Comparison of ENCODE assay signal across 8 cellular contexts in genomic region chr6:156777577-156777865, GRCh38. TPM values are rescaled to one million over a fixed set of nuclear protein-coding genes. Genes with fewer than 3 reads are reported as not detected.
DNase-seq lines count a peak whose midpoint lies in the region; ATAC-seq and TF ChIP-seq lines count a peak whose summit lies in the region.

No MANE protein-coding gene starts in this region.

- H3K4me3 ChIP-seq in GM06990 (replicated peaks; ENCODE audit: low read depth, low read length) (peak overlapping the region; percentile 74), LNCaP clone FGC (ENCODE audit: low read depth, low read length) (peak overlapping the region; percentile 63), parathyroid adenoma (ENCODE audit: low read depth, low read length) (peak overlapping the region; percentile 77)

- H2AFZ ChIP-seq in parathyroid adenoma: peak overlapping the region; percentile 89

- peaks cover 19% of the 10 kb centered on the region for H3K27me3 Mint-ChIP-seq in endothelial cell (ENCODE audit: unreplicated experiment)

- H3K79me2 ChIP-seq in parathyroid adenoma: peaks cover 8% of the 10 kb centered on the region

- ATAC-seq in GM21717 (IDR thresholded peaks at IDR 0.05; ENCODE audit: unreplicated experiment): no peak

- H3K9me3 Mint-ChIP-seq in endothelial cell (ENCODE audit: unreplicated experiment): no peaks in the 10 kb centered on the region

- H3K27me3 ChIP-seq in GM06990 (replicated peaks; ENCODE audit: control insufficient read depth, insufficient read depth, low read length): no peaks in the 10 kb centered on the region
- H3K27me3 ChIP-seq in parathyroid adenoma (ENCODE audit: control insufficient read depth, insufficient read depth, low read length): no peaks in the 10 kb centered on the region

- TF ChIP-seq CTCF in GM06990 (IDR thresholded peaks at IDR 0.05; ENCODE audit: insufficient read depth, low read length, poor library complexity, severe bottlenecking) (no peak), LNCaP clone FGC (IDR thresholded peaks at IDR 0.05; ENCODE audit: control insufficient read depth, extremely low read depth, insufficient read depth) (no peak), endothelial cell (IDR thresholded peaks at IDR 0.05; ENCODE audit: unreplicated experiment) (no peak), parathyroid adenoma (IDR thresholded peaks at IDR 0.05) (no peak)

- peak overlapping the region; percentile 67 for H3K4me2 ChIP-seq in parathyroid adenoma (ENCODE audit: low read length)

- no peaks in the 10 kb centered on the region for H3K9me3 ChIP-seq in parathyroid adenoma (ENCODE audit: control insufficient read depth, low read length)

- DNase-seq in GM06990 (ENCODE audit: extremely low read depth, insufficient read length): no peak
- DNase-seq in LNCaP clone FGC (ENCODE audit: low read depth): no peak
- no peak for DNase-seq in endothelial cell (ENCODE audit: low spot score)
- no peak for DNase-seq in DMS153 (lab: John Stamatoyannopoulos, UW)
- DNase-seq in NCI-H187 (lab: John Stamatoyannopoulos, UW): no peak
- DNase-seq in effector CD4-positive, alpha-beta T cell: no peak

- peak overlapping the region; percentile 95 for H3K27ac ChIP-seq in parathyroid adenoma

- H3K4me1 Mint-ChIP-seq in endothelial cell (ENCODE audit: unreplicated experiment): peaks cover 22% of the 10 kb centered on the region

- H3K36me3 ChIP-seq in GM06990 (ENCODE audit: control insufficient read depth, insufficient read depth, low read length): no peaks in the 10 kb centered on the region
- no peaks in the 10 kb centered on the region for H3K36me3 ChIP-seq in parathyroid adenoma (ENCODE audit: control insufficient read depth, insufficient read depth, low read length)

- H3K36me3 Mint-ChIP-seq in endothelial cell (ENCODE audit: low read depth, unreplicated experiment): peaks cover 12% of the 10 kb centered on the region

- H3K9ac ChIP-seq in parathyroid adenoma: peak overlapping the region; percentile 84

- H3K4me3 Mint-ChIP-seq in endothelial cell (ENCODE audit: unreplicated experiment): peak overlapping the region; percentile 96

- H3K27ac Mint-ChIP-seq in endothelial cell (ENCODE audit: unreplicated experiment): no peak overlapping the region

- H3K4me1 ChIP-seq in parathyroid adenoma: peaks cover 3% of the 10 kb centered on the region

RNA-seq across cellular contexts. Expression of gene ARID1B, which starts 0.3 kb away (rescaled TPM):
- total RNA-seq in endothelial cell (ENCODE audit: unreplicated experiment): 104 TPM
